ENCODE assay signal across 8 cellular contexts in the genomic region with DNA sequence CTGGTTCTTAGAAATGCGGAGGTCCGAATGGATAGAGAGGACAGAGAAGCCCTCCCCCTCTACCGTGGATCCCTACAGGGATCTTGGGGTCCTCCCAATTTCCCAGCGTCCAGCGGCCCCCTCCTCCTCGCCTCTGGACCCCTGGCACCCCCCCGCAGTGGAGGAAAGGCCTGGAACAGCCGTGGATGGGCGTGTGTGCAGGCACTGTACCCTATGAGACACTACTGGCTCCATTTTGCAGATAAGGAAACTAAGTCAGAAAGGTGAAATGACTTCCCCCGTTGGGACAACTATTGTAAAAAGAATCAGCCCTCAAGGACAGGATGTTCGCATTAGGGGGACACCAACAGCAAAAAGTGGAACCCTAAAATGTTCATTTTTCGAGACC. TPM values are rescaled to one million over a fixed set of nuclear protein-coding genes. Genes with fewer than 3 reads are reported as not detected.
A peak's percentile ranks its signal among the peaks of the same experiment; 100 is the strongest.
DNase-seq lines count a peak whose midpoint lies in the region; TF ChIP-seq lines count a peak whose summit lies in the region.

No MANE protein-coding gene starts in this region.

- H3K4me3 ChIP-seq in adrenal gland (peak overlapping the region in 2 of 4 donors; percentile 66 to 93), stomach smooth muscle (ENCODE audit: low read length in 2 of 2) (peak overlapping the region; percentile 80 to 84)

- peak overlapping the region; percentile 68 for H3K4me3 Mint-ChIP-seq in T-helper 1 cell treated with Interleukin-12 subunit alpha and Interleukin-12 subunit beta and Interleukin-4 antibody, amounts not matched to agents 30 μg/mL and 1 μg/mL, for 36 hours

- no peaks in the 10 kb centered on the region for H3K27me3 ChIP-seq in adrenal gland
- H3K27me3 ChIP-seq in layer of hippocampus (ENCODE audit: control insufficient read depth, insufficient read depth, low read length) = no peaks in the 10 kb centered on the region
- H3K27me3 ChIP-seq in stomach smooth muscle (ENCODE audit: control insufficient read depth in 1 of 2, insufficient read depth in 2 of 2, low read length in 2 of 2) = no peaks in the 10 kb centered on the region

- H3K9me3 ChIP-seq in adrenal gland (replicated peaks in 1 of 3) = no peaks in the 10 kb centered on the region
- no peaks in the 10 kb centered on the region for H3K9me3 ChIP-seq in stomach smooth muscle (ENCODE audit: control insufficient read depth in 2 of 2, low read length in 2 of 2)

- 28 to 63% (median 40%) methylated on average over 3 to 12 of the region's 12 CpGs for WGBS in adrenal gland, 4 donors

- H3K4me1 ChIP-seq in adrenal gland (replicated peaks in 1 of 2) = peaks cover 25 to 31% of the 10 kb centered on the region in 2 donors
- peaks cover 20% of the 10 kb centered on the region for H3K4me1 ChIP-seq in stomach smooth muscle (ENCODE audit: control insufficient read depth, insufficient read depth, low read length)

- DNase-seq in T-helper 1 cell = no peak
- no peak for DNase-seq in adrenal gland
- no peak for DNase-seq in AML-193 (lab: John Stamatoyannopoulos, UW)
- no peak for DNase-seq in activated effector memory CD4-positive, alpha-beta T cell treated with Interleukin-2 at 50 U/mL for 16 hours
- DNase-seq in NCI-H524 treated with DMSO at 0.1 percent for 48 hours (lab: John Stamatoyannopoulos, UW) = no peak

- no peak for TF ChIP-seq CTCF in adrenal gland (IDR thresholded peaks at IDR 0.05)

- peak overlapping the region; percentile 73 to 75 for H3K9ac ChIP-seq in stomach smooth muscle (ENCODE audit: low read length in 2 of 2)

- H3K4me1 Mint-ChIP-seq in T-helper 1 cell treated with Interleukin-12 subunit alpha and Interleukin-12 subunit beta and Interleukin-4 antibody, amounts not matched to agents 30 μg/mL and 1 μg/mL, for 36 hours (ENCODE audit: low read depth) = peaks cover 32% of the 10 kb centered on the region

- intact Hi-C loops in adrenal gland (cut with DNase I) = no loop called here

- H3K36me3 Mint-ChIP-seq in T-helper 1 cell treated with Interleukin-12 subunit alpha and Interleukin-12 subunit beta and Interleukin-4 antibody, amounts not matched to agents 30 μg/mL and 1 μg/mL, for 36 hours (ENCODE audit: low read depth) = peaks cover 6% of the 10 kb centered on the region

- peak overlapping the region; percentile 69 for H3K27ac Mint-ChIP-seq in T-helper 1 cell treated with Interleukin-12 subunit alpha and Interleukin-12 subunit beta and Interleukin-4 antibody, amounts not matched to agents 30 μg/mL and 1 μg/mL, for 36 hours

- H3K36me3 ChIP-seq in adrenal gland (replicated peaks in 1 of 2) = no peaks in the 10 kb centered on the region
- no peaks in the 10 kb centered on the region for H3K36me3 ChIP-seq in stomach smooth muscle (ENCODE audit: control insufficient read depth in 2 of 2, insufficient read depth in 2 of 2, low read length in 2 of 2)

- H3K9me3 Mint-ChIP-seq in T-helper 1 cell treated with Interleukin-12 subunit alpha and Interleukin-12 subunit beta and Interleukin-4 antibody, amounts not matched to agents 30 μg/mL and 1 μg/mL, for 36 hours = no peaks in the 10 kb centered on the region

- no peak for TF ChIP-seq POLR2A in adrenal gland (IDR thresholded peaks at IDR 0.05)

- H3K27ac ChIP-seq in adrenal gland = peak overlapping the region in 4 of 5 donors; percentile 49 to 91 (median 76)
- peak overlapping the region; percentile 94 for H3K27ac ChIP-seq in layer of hippocampus (ENCODE audit: low read depth, low read length)
- peak overlapping the region; percentile 87 for H3K27ac ChIP-seq in stomach smooth muscle (ENCODE audit: low read length)

- H3K27me3 Mint-ChIP-seq in T-helper 1 cell treated with Interleukin-12 subunit alpha and Interleukin-12 subunit beta and Interleukin-4 antibody, amounts not matched to agents 30 μg/mL and 1 μg/mL, for 36 hours (ENCODE audit: low read depth) = no peaks in the 10 kb centered on the region

RNA-seq across cellular contexts. Expression of a gene that starts 0.9 kb away (rescaled TPM):
- total RNA-seq in adrenal gland = 100 to 1,000 TPM in 2 of 8 donors, 10 to 100 TPM in 6; 69.3 to 106 (median 87.6) TPM
- 10 to 100 TPM; 48.8 to 74.3 (median 67.0) TPM for polyA plus RNA-seq in adrenal gland
